In the genomic region with DNA sequence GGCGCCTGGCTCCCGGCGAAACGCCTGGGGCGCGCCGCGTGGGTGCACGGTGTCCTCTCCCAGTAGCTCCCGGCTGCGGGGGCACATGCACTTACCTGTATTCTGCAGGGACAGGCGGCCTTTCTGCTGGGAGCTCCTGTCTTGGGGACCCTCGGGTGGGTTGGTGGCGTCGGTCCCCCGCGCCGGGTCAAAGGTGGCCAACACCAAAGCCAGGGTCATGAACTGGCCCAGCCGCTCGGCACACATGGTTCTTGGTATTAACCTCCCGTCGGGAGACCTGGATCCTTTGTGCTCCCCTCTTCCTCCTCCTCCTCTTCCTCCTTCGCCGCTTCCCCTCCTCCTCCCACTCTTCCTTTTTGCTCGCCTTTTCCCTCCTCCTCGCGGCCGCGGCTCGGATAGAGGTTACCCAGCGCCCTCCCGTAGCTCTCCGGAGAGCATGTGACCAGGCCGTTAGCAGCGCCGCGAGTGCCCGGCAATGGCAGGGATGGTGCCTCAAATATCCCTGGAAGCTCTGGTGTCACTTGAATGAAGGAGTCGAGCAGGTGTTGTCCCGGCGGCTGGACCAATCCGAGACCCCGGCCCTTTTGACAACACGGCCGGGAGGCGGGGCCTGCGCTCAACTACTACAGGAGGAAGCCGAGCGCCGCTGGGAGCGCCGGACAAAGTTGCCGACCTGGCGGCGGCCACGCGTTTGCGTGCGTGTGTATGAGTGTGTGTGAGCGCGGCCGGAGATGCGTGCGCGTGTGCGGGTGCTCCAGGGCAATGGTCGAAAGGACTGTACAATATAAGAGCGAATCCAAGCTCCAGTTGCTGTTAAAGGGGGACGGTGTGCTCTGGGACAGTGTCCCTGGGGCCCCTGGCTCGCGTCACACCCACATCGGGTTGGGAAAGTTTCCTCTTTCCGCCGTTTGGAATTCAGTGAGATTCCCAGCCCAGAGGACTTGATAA, we compare ENCODE assay signal across 8 cellular contexts. TPM values are rescaled to one million over a fixed set of nuclear protein-coding genes. Genes with fewer than 3 reads are reported as not detected.
DNase-seq lines count a peak whose midpoint lies in the region; ATAC-seq and TF ChIP-seq lines count a peak whose summit lies in the region.

A gene with protein sequence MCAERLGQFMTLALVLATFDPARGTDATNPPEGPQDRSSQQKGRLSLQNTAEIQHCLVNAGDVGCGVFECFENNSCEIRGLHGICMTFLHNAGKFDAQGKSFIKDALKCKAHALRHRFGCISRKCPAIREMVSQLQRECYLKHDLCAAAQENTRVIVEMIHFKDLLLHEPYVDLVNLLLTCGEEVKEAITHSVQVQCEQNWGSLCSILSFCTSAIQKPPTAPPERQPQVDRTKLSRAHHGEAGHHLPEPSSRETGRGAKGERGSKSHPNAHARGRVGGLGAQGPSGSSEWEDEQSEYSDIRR (minus strand): TSS at position 467 of the 948 bp plus-strand sequence. CDS start 221 bp downstream, at position 246.

- H3K27me3 Mint-ChIP-seq in activated CD4-positive, alpha-beta T cell treated with anti-CD3 and anti-CD28 coated beads, Interleukin-2, amount 10 ng/mL, durations not matched to agents 24 days and 14 days, result peaks cover 2% of the 10 kb centered on the region

- H3K9me3 Mint-ChIP-seq in activated CD4-positive, alpha-beta T cell treated with anti-CD3 and anti-CD28 coated beads, Interleukin-2, amount 10 ng/mL, durations not matched to agents 24 days and 14 days, result no peaks in the 10 kb centered on the region

- peaks cover 49% of the 10 kb centered on the region for H3K36me3 Mint-ChIP-seq in activated CD4-positive, alpha-beta T cell treated with anti-CD3 and anti-CD28 coated beads, Interleukin-2, amount 10 ng/mL, durations not matched to agents 24 days and 14 days (ENCODE audit: low read depth)

- TF ChIP-seq CTCF in foreskin fibroblast (IDR thresholded peaks at IDR 0.05; ENCODE audit: low read depth, low read length), result no peak

- H3K27ac Mint-ChIP-seq in activated CD4-positive, alpha-beta T cell treated with anti-CD3 and anti-CD28 coated beads, Interleukin-2, amount 10 ng/mL, durations not matched to agents 24 days and 14 days, result peak within 1 kb of the TSS; percentile 97

- H3K27me3 ChIP-seq in neuron (ENCODE audit: insufficient read depth, low read length), result peaks cover 78% of the 10 kb centered on the region

- peak; percentile 47 for ATAC-seq in HG02798 (IDR thresholded peaks at IDR 0.05; ENCODE audit: poor library complexity, unreplicated experiment)

- H2AFZ ChIP-seq in neuron (ENCODE audit: low read depth, low read length), result peak within 1 kb of the TSS; percentile 62

- peaks cover 25% of the 10 kb centered on the region for H3K4me1 ChIP-seq in neuron (ENCODE audit: insufficient read depth, low read length)

- peaks cover 51% of the 10 kb centered on the region for H3K4me1 Mint-ChIP-seq in activated CD4-positive, alpha-beta T cell treated with anti-CD3 and anti-CD28 coated beads, Interleukin-2, amount 10 ng/mL, durations not matched to agents 24 days and 14 days

- intact Hi-C loops in activated CD4-positive, alpha-beta T cell treated with anti-CD3 and anti-CD28 coated beads, Interleukin-2, amount 10 ng/mL, durations not matched to agents 24 days and 14 days (cut with micrococcal nuclease), result loop anchor here (1.0 to 5.0 kb wide), 7 partner anchors 183 to 559 kb away; a partner anchor contains a TSS

- H3K4me3 ChIP-seq in foreskin fibroblast (ENCODE audit: low read depth in 1 of 2, low read length in 2 of 2), result peak within 1 kb of the TSS; percentile 79 to 95
- H3K4me3 ChIP-seq in neuron (ENCODE audit: low read length), result peak within 1 kb of the TSS; percentile 44

- peaks cover 3% of the 10 kb centered on the region for H3K9me3 ChIP-seq in neuron (ENCODE audit: low read length)

- peak within 1 kb of the TSS; percentile 99 for H3K4me3 Mint-ChIP-seq in activated CD4-positive, alpha-beta T cell treated with anti-CD3 and anti-CD28 coated beads, Interleukin-2, amount 10 ng/mL, durations not matched to agents 24 days and 14 days

- H3K36me3 ChIP-seq in neuron (ENCODE audit: insufficient read depth, low read length), result no peaks in the 10 kb centered on the region

- POLR2A ChIA-PET in activated CD8-positive, alpha-beta memory T cell treated with anti-CD3 and anti-CD28 coated beads for 36 hours (lab: Charles Lee), result interaction anchor here (0.6 kb wide), 1 partner anchor 265 kb away, joined by 3 read pairs; no protein-coding TSS in a partner anchor

- DNase-seq in activated CD4-positive, alpha-beta T cell treated with anti-CD3 and anti-CD28 coated beads, Interleukin-2, amount 10 ng/mL, durations not matched to agents 24 days and 14 days, result peak; percentile 94
- no peak for DNase-seq in activated CD4-positive, alpha-beta T cell treated with anti-CD3 and anti-CD28 coated beads for 4 hours
- peak; percentile 27 for DNase-seq in NCI-H1694 treated with DMSO at 0.1 percent for 48 hours (lab: John Stamatoyannopoulos, UW)
- peak; percentile 95 to 98 for DNase-seq in foreskin fibroblast
- DNase-seq in cortex of kidney (lab: John Stamatoyannopoulos, UW), result no peak

- CTCF ChIA-PET in activated CD8-positive, alpha-beta memory T cell treated with anti-CD3 and anti-CD28 coated beads for 36 hours (lab: Charles Lee), result interaction anchor here (1.1 to 1.3 kb wide), 2 partner anchors 34 to 44 kb away, joined by 4 to 7 read pairs; no protein-coding TSS in a partner anchor

RNA-seq across cellular contexts. Expression of the gene that starts here (rescaled TPM):
- total RNA-seq in activated CD4-positive, alpha-beta T cell treated with anti-CD3 and anti-CD28 coated beads, Interleukin-2, amount 10 ng/mL, durations not matched to agents 24 days and 14 days, result 32.8 and 41.0 TPM in 2 replicates
- total RNA-seq in activated CD8-positive, alpha-beta memory T cell treated with anti-CD3 and anti-CD28 coated beads for 36 hours, result 10 to 100 TPM; 13.7 to 13.8 TPM

Comparison
In these comparisons a context has a peak if more than half of its experiments do, and no peak if none do; other contexts are left out.
1. DNase-seq: peak in activated CD4-positive, alpha-beta T cell treated with anti-CD3 and anti-CD28 coated beads, Interleukin-2, amount 10 ng/mL, durations not matched to agents 24 days and 14 days (single experiment), NCI-H1694 treated with DMSO at 0.1 percent for 48 hours (single experiment) and foreskin fibroblast (2 of 2); none in activated CD4-positive, alpha-beta T cell treated with anti-CD3 and anti-CD28 coated beads for 4 hours (0 of 2) and cortex of kidney (single experiment).